Comparison of ENCODE assay signal across 8 cellular contexts in the genomic region with DNA sequence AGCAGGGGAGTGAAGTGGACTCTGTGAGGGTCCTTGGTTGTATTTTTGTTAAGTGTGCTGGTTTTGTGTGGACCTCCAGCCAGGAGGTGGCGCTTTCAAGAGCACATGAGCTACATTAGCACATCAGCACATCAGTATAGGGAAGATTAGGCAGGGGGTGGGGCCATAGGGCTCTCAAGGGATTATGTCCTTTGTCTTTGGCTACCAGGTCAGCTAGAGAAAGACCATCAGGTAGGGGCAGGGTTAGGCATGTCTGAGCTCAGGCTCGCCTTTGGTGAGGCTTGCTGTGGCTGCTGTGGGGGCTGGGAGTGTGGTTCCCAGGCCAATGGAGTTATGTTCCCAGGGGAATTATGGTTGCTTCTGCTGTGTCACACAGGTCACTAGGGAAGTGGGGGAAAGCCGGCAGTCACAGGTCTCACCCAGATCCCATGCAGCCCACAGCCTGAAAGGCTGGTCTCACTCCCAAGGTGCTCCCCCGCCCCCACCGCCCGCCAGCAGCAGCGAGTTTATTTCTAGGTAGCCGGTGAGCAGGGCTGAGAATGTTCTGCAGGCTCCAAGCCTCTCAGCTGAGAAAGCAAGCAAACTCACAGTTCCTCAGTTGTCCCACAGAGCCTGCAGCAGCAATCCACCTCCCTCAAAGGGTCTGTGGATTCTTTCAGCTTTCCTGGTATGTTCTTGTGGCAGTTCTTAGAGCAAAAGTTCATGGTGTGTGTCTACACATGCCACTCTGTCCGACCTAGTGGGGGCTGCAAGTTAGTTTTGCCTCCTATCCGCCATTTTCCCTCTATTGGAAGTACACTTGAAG. TPM values are rescaled to one million over a fixed set of nuclear protein-coding genes. Genes with fewer than 3 reads are reported as not detected.
A peak's percentile ranks its signal among the peaks of the same experiment; 100 is the strongest.
DNase-seq lines count a peak whose midpoint lies in the region; ATAC-seq and TF ChIP-seq lines count a peak whose summit lies in the region.

No MANE protein-coding gene starts in this region.

- H3K4me1 ChIP-seq in liver (ENCODE audit: control insufficient read depth in 4 of 4, insufficient read depth in 4 of 4, low read length in 3 of 4) (peaks cover 0 to 12% (median 8%) of the 10 kb centered on the region in 4 donors), transverse colon (peaks cover 5 to 13% (median 7%) of the 10 kb centered on the region in 4 donors)

- TF ChIP-seq POLR2A in transverse colon (IDR thresholded peaks at IDR 0.05), result no peak

- TF ChIP-seq EP300 in transverse colon (IDR thresholded peaks at IDR 0.05; ENCODE audit: low read depth), result no peak

- TF ChIP-seq RAD21 in liver (IDR thresholded peaks at IDR 0.05), result peak in 1 of 2 donors; percentile 37

- in situ Hi-C loops in transverse colon (cut with MboI; ENCODE audit: low pct_ligation_motif_present in 1 of 4, low pct_unique_long_range_greater_than_20kb in 1 of 4, low sequenced_read_pairs in 3 of 4), result loop anchor here (10.0 to 25.0 kb wide), 4 partner anchors 327 to 523 kb away; no protein-coding TSS in a partner anchor

- no peaks in the 10 kb centered on the region for H3K36me3 ChIP-seq in liver (ENCODE audit: control insufficient read depth in 4 of 4, insufficient read depth in 3 of 4, low read depth in 1 of 4, low read length in 3 of 4)
- no peaks in the 10 kb centered on the region for H3K36me3 ChIP-seq in transverse colon

- ATAC-seq in GM21825 (IDR thresholded peaks at IDR 0.05; ENCODE audit: unreplicated experiment) (peak; percentile 49), HG02938 (IDR thresholded peaks at IDR 0.05; ENCODE audit: unreplicated experiment) (no peak)

- intact Hi-C loops in transverse colon (cut with DNase I; ENCODE audit: low total_unique reads), result no loop called here

- peak overlapping the region; percentile 36 to 59 for H3K9ac ChIP-seq in liver (ENCODE audit: low read depth in 1 of 2, low read length in 2 of 2)

- DNase-seq in ELF-1 (ENCODE audit: low read depth, low spot score), result peak; percentile 50
- DNase-seq in NCI-H2227 (lab: John Stamatoyannopoulos, UW; ENCODE audit: unreplicated experiment), result peak; percentile 62
- peak; percentile 36 to 39 for DNase-seq in activated T-cell treated with anti-CD3 and anti-CD28 coated beads, Interleukin-2, amount 50 U/mL, for 48 hours
- DNase-seq in transverse colon, result no peak
- DNase-seq in D341Med (ENCODE audit: low spot score), result no peak

- H3K9me3 ChIP-seq in liver (ENCODE audit: control insufficient read depth in 4 of 4, low read length in 3 of 4) (no peaks in the 10 kb centered on the region), transverse colon (no peaks in the 10 kb centered on the region)

- H3K27me3 ChIP-seq in liver (ENCODE audit: control insufficient read depth in 4 of 4, insufficient read depth in 4 of 4, low read length in 3 of 4) (peaks cover 0 to 2% (median 0%) of the 10 kb centered on the region in 4 donors), transverse colon (no peaks in the 10 kb centered on the region)

- H3K27ac ChIP-seq in liver (ENCODE audit: low read depth in 1 of 2, low read length in 2 of 2) (peak overlapping the region; percentile 5 to 51), transverse colon (peak overlapping the region in 2 of 4 donors; percentile 49 to 63)

- WGBS in liver, result 82% methylated on average over 10 of the region's 10 CpGs
- WGBS in transverse colon (ENCODE audit: low coverage in 1 of 2), 2 donors, result 88% methylated on average over 10 of the region's 10 CpGs; no CpG with 5 or more reads in 1 of the 2 donors

- TF ChIP-seq CTCF in liver (IDR thresholded peaks at IDR 0.05; ENCODE audit: low read depth, low read length, missing input control) (no peak), transverse colon (IDR thresholded peaks at IDR 0.05) (no peak)

- peak overlapping the region; percentile 56 to 73 (median 65) for H3K4me3 ChIP-seq in liver (ENCODE audit: low read depth in 1 of 3, low read length in 3 of 3)
- H3K4me3 ChIP-seq in transverse colon, result no peak overlapping the region

TF ChIP-seq in liver, 16 proteins besides CTCF, POLR2A, EP300 and RAD21:
- no peak for TF ChIP-seq GABPA (IDR thresholded peaks at IDR 0.05 in 1 of 2, conservative IDR thresholded peaks at IDR 0.05 in 1 of 2)
- TF ChIP-seq REST (IDR thresholded peaks at IDR 0.05), result no peak
- no peak for TF ChIP-seq TAF1 (conservative IDR thresholded peaks at IDR 0.05)
- TF ChIP-seq RXRA (IDR thresholded peaks at IDR 0.05), result no peak
- no peak for TF ChIP-seq HNF4G (IDR thresholded peaks at IDR 0.05)
- TF ChIP-seq JUND (IDR thresholded peaks at IDR 0.05), result no peak
- TF ChIP-seq FOXA2 (IDR thresholded peaks at IDR 0.05), result no peak

RNA-seq across cellular contexts. Expression of gene OR1J1, which starts 13.7 kb away (rescaled TPM):
- total RNA-seq in liver (not detected), transverse colon (not detected)
- polyA plus RNA-seq in liver, result not detected

RNA-seq across cellular contexts. Expression of gene OR1J2, which starts 46.6 kb away (rescaled TPM):
- total RNA-seq in liver (not detected), transverse colon (not detected)
- polyA plus RNA-seq in liver, result not detected

RNA-seq across cellular contexts. Expression of gene OR1J4, which starts 54.9 kb away (rescaled TPM):
- total RNA-seq in liver (not detected), transverse colon (not detected)
- polyA plus RNA-seq in liver, result not detected

Comparison
In these comparisons a context has a peak if more than half of its experiments do, and no peak if none do; other contexts are left out.
1. DNase-seq: peak in ELF-1 (single experiment), NCI-H2227 (single experiment) and activated T-cell treated with anti-CD3 and anti-CD28 coated beads, Interleukin-2, amount 50 U/mL, for 48 hours (2 of 2); none in transverse colon (single experiment) and D341Med (single experiment).
2. H3K4me3 ChIP-seq: peak in liver (3 of 3); none in transverse colon (0 of 4).